ENCODE assay signal across 1 cellular context in genomic region chr11:70206226-70206785, GRCh38.
TF ChIP-seq lines count a peak whose summit lies in the region.

No MANE protein-coding gene starts in this region.

TF ChIP-seq in WTC11, 78 proteins besides CTCF, POLR2A, EP300 and RAD21 (continued from another document):
- TF ChIP-seq ZNF532 (CRISPR knock-in tag; IDR thresholded peaks at IDR 0.05; ENCODE audit: borderline replicate concordance) (no peak), CDX4 (CRISPR knock-in tag; IDR thresholded peaks at IDR 0.05; ENCODE audit: borderline replicate concordance) (no peak), HMGA2 (CRISPR knock-in tag; IDR thresholded peaks at IDR 0.05) (no peak), ZNF219 (CRISPR knock-in tag; IDR thresholded peaks at IDR 0.05; ENCODE audit: borderline replicate concordance) (no peak)
- TF ChIP-seq, protein P1, sequence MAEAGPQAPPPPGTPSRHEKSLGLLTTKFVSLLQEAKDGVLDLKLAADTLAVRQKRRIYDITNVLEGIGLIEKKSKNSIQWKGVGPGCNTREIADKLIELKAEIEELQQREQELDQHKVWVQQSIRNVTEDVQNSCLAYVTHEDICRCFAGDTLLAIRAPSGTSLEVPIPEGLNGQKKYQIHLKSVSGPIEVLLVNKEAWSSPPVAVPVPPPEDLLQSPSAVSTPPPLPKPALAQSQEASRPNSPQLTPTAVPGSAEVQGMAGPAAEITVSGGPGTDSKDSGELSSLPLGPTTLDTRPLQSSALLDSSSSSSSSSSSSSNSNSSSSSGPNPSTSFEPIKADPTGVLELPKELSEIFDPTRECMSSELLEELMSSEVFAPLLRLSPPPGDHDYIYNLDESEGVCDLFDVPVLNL (CRISPR knock-in tag; IDR thresholded peaks at IDR 0.05; ENCODE audit: borderline replicate concordance, low read depth): no peak
